In genomic region chr7:108094933-108095710, GRCh38 we compare ENCODE assay signal across 1 cellular context.
TF ChIP-seq lines count a peak whose summit lies in the region.

No MANE protein-coding gene starts in this region.

TF ChIP-seq in K562, 482 proteins besides CTCF, POLR2A, EP300 and RAD21 (continued from another document):
- no peak for TF ChIP-seq ATF6 (CRISPR knock-in tag; IDR thresholded peaks at IDR 0.05)
- no peak for TF ChIP-seq BHLHE40 (IDR thresholded peaks at IDR 0.05; ENCODE audit: low read length)
- peak; percentile 64 for TF ChIP-seq ATF3 (IDR thresholded peaks at IDR 0.05)
- no peak for TF ChIP-seq ATF3 (CRISPR knock-in tag; conservative IDR thresholded peaks at IDR 0.05)
- TF ChIP-seq ELK3 (CRISPR knock-in tag; IDR thresholded peaks at IDR 0.05): no peak
- TF ChIP-seq HCFC1 (IDR thresholded peaks at IDR 0.05; ENCODE audit: low read depth, low read length): no peak
- no peak for TF ChIP-seq RBFOX2 (IDR thresholded peaks at IDR 0.05; ENCODE audit: low read depth, low read length)
- no peak for TF ChIP-seq ARID3B (CRISPR knock-in tag; IDR thresholded peaks at IDR 0.05; ENCODE audit: borderline replicate concordance)
- no peak for TF ChIP-seq ZNF165 (CRISPR knock-in tag; IDR thresholded peaks at IDR 0.05; ENCODE audit: borderline replicate concordance)
- no peak for TF ChIP-seq ZFP36 (IDR thresholded peaks at IDR 0.05; ENCODE audit: low read depth, low read length, partially characterized antibody)
- peak; percentile 72 for TF ChIP-seq FOSL1 (tag; conservative IDR thresholded peaks at IDR 0.05)
- TF ChIP-seq ZNF764 (CRISPR knock-in tag; IDR thresholded peaks at IDR 0.05; ENCODE audit: low read depth): 0 out of 2 replicates have a peak, but pooled peaks have one; percentile 66
